ENCODE assay signal across 35 cellular contexts in genomic region chr2:164789986-164790385, GRCh38. TPM values are rescaled to one million over a fixed set of nuclear protein-coding genes. Genes with fewer than 3 reads are reported as not detected.
"Had no signal": no experiment of that assay in that cellular context is flagged by ENCODE, and none has a peak within 500 bp of the region (broad histone marks: within the 10 kb centered on the region; RNA-seq: fewer than 3 reads in every experiment).

No MANE protein-coding gene starts in this region.

- DNase-seq: activated effector memory CD4-positive, alpha-beta T cell treated with anti-CD3 and anti-CD28 coated beads, Interleukin-2, amount 50 U/mL, for 16 hours; activated effector memory CD4-positive, alpha-beta T cell treated with Interleukin-2 at 50 U/mL for 16 hours; activated gamma-delta T cell; activated gamma-delta T cell treated with Interleukin-2 at 50 U/mL for 16 hours; activated naive CD4-positive, alpha-beta T cell; activated naive CD4-positive, alpha-beta T cell treated with anti-CD3 and anti-CD28 coated beads for 36 hours; activated naive CD4-positive, alpha-beta T cell treated with anti-CD3 and anti-CD28 coated beads, Interleukin-2, amount 10 ng/mL, durations not matched to agents 7 days and 5 days; activated naive CD4-positive, alpha-beta T cell treated with anti-CD3 and anti-CD28 coated beads, Interleukin-2, amount 50 U/mL, for 16 hours; activated naive CD4-positive, alpha-beta T cell treated with Interleukin-2 at 50 U/mL for 16 hours; activated naive CD8-positive, alpha-beta T cell treated with anti-CD3 and anti-CD28 coated beads for 36 hours; activated naive CD8-positive, alpha-beta T cell treated with anti-CD3 and anti-CD28 coated beads, Interleukin-2, amount 10 ng/mL, durations not matched to agents 7 days and 5 days; activated naive CD8-positive, alpha-beta T cell treated with anti-CD3 and anti-CD28 coated beads, Interleukin-2, amount 50 U/mL, for 24 hours; activated T-cell treated with anti-CD3 and anti-CD28 coated beads, Interleukin-2, amount 50 U/mL, for 1 hour; activated T-cell treated with anti-CD3 and anti-CD28 coated beads, Interleukin-2, amount 50 U/mL, for 24 hours; activated T-cell treated with anti-CD3 and anti-CD28 coated beads, Interleukin-2, amount 50 U/mL, for 4 hours; activated T-cell treated with anti-CD3 and anti-CD28 coated beads, Interleukin-2, amount 50 U/mL, for 48 hours; activated T-cell treated with anti-CD3 and anti-CD28 coated beads, Interleukin-2, amount 50 U/mL, for 72 hours; adrenal gland; amniotic stem cell; amygdala; anterior cingulate cortex; aorta; body of pancreas; brain microvascular endothelial cell; caudate nucleus; central memory CD4-positive, alpha-beta T cell; cerebellar nuclear complex had no signal

- H3K27me3 ChIP-seq: adrenal gland, ascending aorta, body of pancreas, brain microvascular endothelial cell, breast epithelium had no signal

- H3K4me1 ChIP-seq: breast epithelium had no signal

- ATAC-seq: activated naive CD4-positive, alpha-beta T cell treated with anti-CD3 and anti-CD28 coated beads, Interleukin-2, amount 50 U/mL, for 72 hours; activated naive CD8-positive, alpha-beta T cell treated with anti-CD3 and anti-CD28 coated beads, Interleukin-2, amount 50 U/mL, for 24 hours; activated T-cell treated with anti-CD3 and anti-CD28 coated beads, Interleukin-2, amount 50 U/mL, for 4 hours; activated T-cell treated with anti-CD3 and anti-CD28 coated beads, Interleukin-2, amount 50 U/mL, for 72 hours; activated T-helper 17 cell treated with anti-CD3 and anti-CD28 coated beads, Interleukin-2, amount 50 U/mL, for 72 hours; body of pancreas had no signal

- H3K36me3 ChIP-seq: adrenal gland, ascending aorta, brain microvascular endothelial cell, breast epithelium, cardiac muscle cell had no signal

- FAIRE-seq: astrocyte, bronchial epithelial cell had no signal

- H3K27ac ChIP-seq: adrenal gland, ascending aorta, body of pancreas, brain microvascular endothelial cell, breast epithelium, cardiac muscle cell had no signal

- H3K4me3 ChIP-seq: adrenal gland, ascending aorta, body of pancreas, breast epithelium, cardiac muscle cell had no signal

- H3K9me3 ChIP-seq: adrenal gland, ascending aorta, body of pancreas, breast epithelium had no signal

RNA-seq across cellular contexts. Expression of gene COBLL1, which starts 51.6 kb away (rescaled TPM):
- total RNA-seq: activated naive CD4-positive, alpha-beta T cell treated with anti-CD3 and anti-CD28 coated beads for 36 hours; activated T-helper 1 cell treated with anti-CD3 and anti-CD28 coated beads, Interleukin-12 subunit alpha, Interleukin-12 subunit beta, Interleukin-2, Interleukin-4 antibody, amounts not matched to agents 30 ng/mL and 10 ng/mL and 1 ng/mL, durations not matched to agents 14 hours and 24 hours and 36 hours had no signal
